ENCODE assay signal across 17 cellular contexts in the genomic region with DNA sequence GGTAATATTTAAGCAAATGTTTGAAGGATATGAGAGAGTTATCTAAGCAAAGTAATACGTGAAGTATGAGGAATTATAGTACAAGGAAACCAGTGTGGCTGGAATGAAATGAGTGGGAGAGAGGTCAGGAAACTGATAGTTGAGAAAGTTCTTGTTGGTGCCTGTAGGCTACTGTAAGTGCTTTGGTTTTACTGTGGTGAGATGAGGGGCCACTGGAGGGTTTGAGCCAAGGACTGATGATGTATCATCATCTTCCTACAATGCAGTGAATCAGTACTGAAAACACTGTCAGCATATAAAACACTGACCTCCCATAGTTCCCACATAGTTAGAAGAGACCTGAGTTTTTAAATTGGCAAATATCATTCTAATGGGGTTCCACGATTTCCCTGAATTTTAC.
DNase-seq lines count a peak whose midpoint lies in the region; ATAC-seq, FAIRE-seq and TF ChIP-seq lines count a peak whose summit lies in the region.
"Had no signal": no experiment of that assay in that cellular context is flagged by ENCODE, and none has a peak within 500 bp of the region (broad histone marks: within the 10 kb centered on the region; RNA-seq: fewer than 3 reads in every experiment).

No MANE protein-coding gene starts in this region.

- no peak overlapping the region for H3K9ac ChIP-seq in fibroblast of lung (ENCODE audit: insufficient read depth, low read length)

- no peak overlapping the region for H3K4me3 ChIP-seq in fibroblast of lung (replicated peaks in 1 of 4; ENCODE audit: control extremely low read depth in 1 of 4, insufficient read depth in 1 of 4, low read depth in 3 of 4, low read length in 4 of 4)
- no peak overlapping the region for H3K4me3 ChIP-seq in skeletal muscle cell (ENCODE audit: low read depth, low read length)
- H3K4me3 ChIP-seq: gastrocnemius medialis, vagina had no signal

- peak overlapping the region; percentile 28 for H2AFZ ChIP-seq in fibroblast of lung (ENCODE audit: low read length)

- no peaks in the 10 kb centered on the region for H3K4me1 ChIP-seq in fibroblast of lung (ENCODE audit: control insufficient read depth, extremely low read depth, insufficient read depth, low read length)
- H3K4me1 ChIP-seq: gastrocnemius medialis, vagina had no signal

- no peaks in the 10 kb centered on the region for H3K79me2 ChIP-seq in fibroblast of lung (ENCODE audit: control insufficient read depth, insufficient read depth, low read length)

- H3K27me3 ChIP-seq in fibroblast of lung (ENCODE audit: control insufficient read depth, insufficient read depth, low read length), result no peaks in the 10 kb centered on the region
- H3K27me3 ChIP-seq: gastrocnemius medialis, vagina had no signal

- H4K20me1 ChIP-seq in fibroblast of lung (ENCODE audit: control insufficient read depth, extremely low read depth, insufficient read depth, low read length), result no peaks in the 10 kb centered on the region

- no peak overlapping the region for H3K27ac ChIP-seq in fibroblast of lung (ENCODE audit: insufficient read depth, low read length)
- H3K27ac ChIP-seq: gastrocnemius medialis, vagina had no signal

- FAIRE-seq in RCC 7860 (lab: Jason Lieb, UNC), result peak; percentile 92
- FAIRE-seq: islet of Langerhans had no signal

- no peak overlapping the region for H3K4me2 ChIP-seq in fibroblast of lung (ENCODE audit: extremely low read depth, insufficient read depth, low read length)

- H3K9me3 ChIP-seq in fibroblast of lung (ENCODE audit: control insufficient read depth, insufficient read depth, low read depth, low read length), result no peaks in the 10 kb centered on the region
- H3K9me3 ChIP-seq: gastrocnemius medialis, vagina had no signal

- TF ChIP-seq CTCF in fibroblast of lung (conservative IDR thresholded peaks at IDR 0.05 in 1 of 2, IDR thresholded peaks at IDR 0.05 in 1 of 2; ENCODE audit: low read depth in 1 of 2, low read length in 2 of 2) (peak in 1 of 2 donors; percentile 5), GM10266 (IDR thresholded peaks at IDR 0.05; ENCODE audit: control insufficient read depth, insufficient read depth, low read depth, missing control alignments) (no peak)

- DNase-seq in EL (peak; percentile 91), RCC 7860 (ENCODE audit: low spot score) (peak; percentile 85), fibroblast of lung (ENCODE audit: low read depth in 2 of 2) (peak; percentile 49 to 98), skeletal muscle cell (ENCODE audit: low read depth) (peak; percentile 95), mesenteric fat pad (ENCODE audit: low spot score) (no peak), GM10266 (ENCODE audit: extremely low spot score) (no peak)
- DNase-seq in effector CD4-positive, alpha-beta T cell, result no peak
- DNase-seq: CD4-positive, CD25-positive, alpha-beta regulatory T cell; cortex of kidney; gastrocnemius medialis; H9; MV-4-11; stimulated activated CD4-positive, alpha-beta T cell treated with anti-CD3 and anti-CD28 coated beads, Interleukin-4, amount 100 ng/mL, for 1 hour had no signal

- no peak for ATAC-seq in GM18873 (IDR thresholded peaks at IDR 0.05; ENCODE audit: low FRiP score, unreplicated experiment)
- ATAC-seq: gastrocnemius medialis, WTC11 had no signal

- H3K36me3 ChIP-seq in fibroblast of lung (ENCODE audit: control insufficient read depth, insufficient read depth, low read length), result no peaks in the 10 kb centered on the region
- H3K36me3 ChIP-seq: gastrocnemius medialis, vagina had no signal

Comparison
In these comparisons a context has a peak if more than half of its experiments do, and no peak if none do; other contexts are left out.
1. DNase-seq: peak in EL (single experiment), RCC 7860 (single experiment), fibroblast of lung (2 of 2) and skeletal muscle cell (single experiment); none in mesenteric fat pad (single experiment), GM10266 (single experiment) and effector CD4-positive, alpha-beta T cell (single experiment).